11 cellular contexts compared by ENCODE assay signal in the genomic region with DNA sequence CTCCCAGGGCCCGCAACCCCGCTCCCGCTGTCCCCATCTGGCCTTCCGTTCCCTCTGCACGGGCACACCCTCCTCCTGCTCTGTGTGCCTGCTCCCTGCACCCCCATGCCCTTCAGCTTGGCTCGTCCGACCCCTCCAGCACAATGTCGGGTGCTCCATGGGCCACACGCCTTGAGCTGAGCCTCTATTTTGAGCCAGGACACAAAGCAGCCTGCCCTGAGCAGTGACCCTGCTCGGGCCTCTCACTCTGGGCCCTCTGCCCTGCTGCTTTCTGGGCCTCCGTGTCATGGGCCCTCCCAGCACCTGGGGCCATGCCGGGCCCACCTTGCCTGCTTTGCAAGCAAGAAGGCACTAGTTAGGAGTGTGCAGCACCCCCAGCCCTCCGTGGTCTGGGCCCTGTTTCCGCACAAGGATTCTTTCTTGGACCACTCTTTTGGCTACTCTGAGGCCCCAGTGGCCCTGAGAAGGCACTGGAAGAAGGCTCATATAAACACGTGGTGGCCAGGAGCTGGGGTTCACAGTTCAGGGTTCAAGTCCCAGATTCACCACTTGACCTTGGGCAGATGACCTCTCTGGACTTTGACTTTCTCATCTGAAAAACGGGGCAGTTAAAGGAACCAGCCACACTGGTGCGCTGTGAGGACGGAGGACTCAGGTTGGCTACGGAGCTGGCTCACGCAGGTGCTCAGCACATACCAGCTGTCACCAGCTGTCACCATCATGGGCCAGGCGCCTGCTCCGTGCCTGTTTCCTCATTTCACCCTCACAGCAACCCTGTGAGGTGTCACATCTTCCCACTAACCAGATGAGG.
DNase-seq lines count a peak whose midpoint lies in the region; ATAC-seq, FAIRE-seq and TF ChIP-seq lines count a peak whose summit lies in the region.
"Had no signal": no experiment of that assay in that cellular context is flagged by ENCODE, and none has a peak within 500 bp of the region (broad histone marks: within the 10 kb centered on the region; RNA-seq: fewer than 3 reads in every experiment).

No MANE protein-coding gene starts in this region.

- H3K9ac ChIP-seq in BLaER1 (no peak overlapping the region), Loucy (ENCODE audit: low read depth, low read length, poor library complexity, severe bottlenecking) (peak overlapping the region; percentile 98), H1 (replicated peaks in 1 of 4; ENCODE audit: extremely low read depth in 1 of 4, low read depth in 3 of 4, low read length in 3 of 4) (no peak overlapping the region)
- H3K9ac ChIP-seq: GM23248 had no signal

- peak overlapping the region; percentile 44; the same call in 1 of the 2 replicates for H2AK5ac ChIP-seq in H1 (ENCODE audit: low read depth, low read length)

- peak overlapping the region; percentile 49 for H3K4ac ChIP-seq in H1 (replicated peaks; ENCODE audit: insufficient read length, low read depth, low read length)

- TF ChIP-seq CTCF in Loucy (conservative IDR thresholded peaks at IDR 0.05; ENCODE audit: low read length) (no peak), H1 (IDR thresholded peaks at IDR 0.05; ENCODE audit: control extremely low read depth in 1 of 3, insufficient read depth in 1 of 3, low read depth in 1 of 3, low read length in 3 of 3) (no peak)

- H4K8ac ChIP-seq in H1 (ENCODE audit: extremely low read depth, insufficient read depth, low read length), result no peak overlapping the region; the same call in 1 of the 2 replicates

- H3K4me2 ChIP-seq in BLaER1 (peak overlapping the region; percentile 92), Loucy (ENCODE audit: low read depth, low read length, poor library complexity, severe bottlenecking) (peak overlapping the region; percentile 93), H1 (ENCODE audit: insufficient read depth in 1 of 2, low read depth in 2 of 2, low read length in 2 of 2) (no peak overlapping the region)

- ATAC-seq in GM18907 (IDR thresholded peaks at IDR 0.05; ENCODE audit: unreplicated experiment), result peak; percentile 65
- no peak for ATAC-seq in HG03520 (IDR thresholded peaks at IDR 0.05; ENCODE audit: unreplicated experiment)

- FAIRE-seq in H1 (lab: Jason Lieb, UNC), result no peak
- FAIRE-seq in RCC 7860 (lab: Jason Lieb, UNC), result no peak

- peak overlapping the region; percentile 88 for H2BK5ac ChIP-seq in H1 (ENCODE audit: low read depth, low read length)

- no peaks in the 10 kb centered on the region for H3K9me2 ChIP-seq in Loucy (replicated peaks; ENCODE audit: low read depth, low read length)

- no peak for TF ChIP-seq RAD21 in H1 (IDR thresholded peaks at IDR 0.05 in 1 of 2, conservative IDR thresholded peaks at IDR 0.05 in 1 of 2; ENCODE audit: low read depth in 2 of 2, low read length in 2 of 2)

- CTCF ChIA-PET in H1 (lab: Charles Lee; ENCODE audit: partially characterized antibody), result interaction anchor here (0.9 to 10.9 kb wide), 24 partner anchors 10 to 360 kb away, joined by 3 to 178 read pairs (median 5); no protein-coding TSS in a partner anchor

- POLR2A ChIA-PET in H1 (lab: Charles Lee; ENCODE audit: partially characterized antibody), result interaction anchor here (0.9 to 2.2 kb wide), 6 partner anchors 9 to 106 kb away, joined by 3 to 9 read pairs (median 3); no protein-coding TSS in a partner anchor

- DNase-seq in H1 (ENCODE audit: low read depth in 1 of 2, low spot score in 2 of 2) (no peak), glomerular visceral epithelial cell (ENCODE audit: extremely low spot score) (no peak), RCC 7860 (ENCODE audit: low spot score) (no peak)
- no peak for DNase-seq in activated CD8-positive, alpha-beta memory T cell treated with anti-CD3 and anti-CD28 coated beads for 24 hours
- DNase-seq: AML-193, amniotic stem cell, GM23248 had no signal

- no peak overlapping the region for H4K5ac ChIP-seq in H1 (ENCODE audit: insufficient read length, low read depth, low read length)

- H3K9me3 ChIP-seq in BLaER1 (no peaks in the 10 kb centered on the region), Loucy (ENCODE audit: insufficient read depth, low read depth, low read length) (no peaks in the 10 kb centered on the region), H1 (ENCODE audit: insufficient read depth in 2 of 2, low read depth in 1 of 2, low read length in 1 of 2) (no peaks in the 10 kb centered on the region)

- no peak overlapping the region for H2AFZ ChIP-seq in Loucy (ENCODE audit: low read length)
- no peak overlapping the region for H2AFZ ChIP-seq in H1 (ENCODE audit: low read length)
- H2AFZ ChIP-seq: GM23248 had no signal

- H3K36me3 ChIP-seq in BLaER1 (no peaks in the 10 kb centered on the region), Loucy (ENCODE audit: insufficient read depth, low read length) (no peaks in the 10 kb centered on the region), H1 (ENCODE audit: control insufficient read depth in 2 of 4, insufficient read depth in 4 of 4, low read length in 3 of 4) (no peaks in the 10 kb centered on the region)

- peak overlapping the region; percentile 24; the same call in 1 of the 2 replicates for H3K18ac ChIP-seq in H1 (ENCODE audit: extremely low read depth, low read length)

- H3K4me3 ChIP-seq in BLaER1 (no peak overlapping the region), Loucy (ENCODE audit: low read length, poor library complexity, severe bottlenecking) (peak overlapping the region; percentile 82), H1 (ENCODE audit: extremely low read depth in 1 of 4, insufficient read depth in 2 of 4, low read depth in 3 of 4, low read length in 4 of 4) (no peak overlapping the region)
- H3K4me3 ChIP-seq: GM23248 had no signal

- H3K79me1 ChIP-seq in H1 (ENCODE audit: low read depth, low read length), result no peaks in the 10 kb centered on the region

- H3K79me2 ChIP-seq in Loucy (ENCODE audit: insufficient read depth, low read length), result peaks cover 41% of the 10 kb centered on the region
- no peaks in the 10 kb centered on the region for H3K79me2 ChIP-seq in H1 (ENCODE audit: control insufficient read depth in 1 of 2, insufficient read depth in 2 of 2, low read length in 2 of 2)

- peaks cover 26% of the 10 kb centered on the region; the same call in 1 of the 2 replicates for H3K27me3 ChIP-seq in BLaER1
- no peaks in the 10 kb centered on the region for H3K27me3 ChIP-seq in Loucy (ENCODE audit: insufficient read depth, low read length, poor library complexity, severe bottlenecking)
- H3K27me3 ChIP-seq in H1 (replicated peaks in 1 of 4; ENCODE audit: control insufficient read depth in 3 of 4, extremely low read depth in 1 of 4, insufficient read depth in 3 of 4, low read length in 3 of 4), result no peaks in the 10 kb centered on the region; a peak in 1 of 7 replicates

- H3K23ac ChIP-seq in H1 (ENCODE audit: insufficient read length), result no peak overlapping the region

- peak overlapping the region; percentile 55; the same call in 1 of the 2 replicates for H2BK15ac ChIP-seq in H1 (ENCODE audit: low read length)

- 0 out of 2 replicates have a peak overlapping the region, but pooled peaks have one; percentile 60 for H2BK12ac ChIP-seq in H1 (ENCODE audit: low read depth, low read length)

- H4K20me1 ChIP-seq in BLaER1 (no peaks in the 10 kb centered on the region), Loucy (ENCODE audit: insufficient read depth, low read length, poor library complexity, severe bottlenecking) (no peaks in the 10 kb centered on the region), H1 (replicated peaks in 1 of 2; ENCODE audit: control insufficient read depth in 1 of 2, insufficient read depth in 2 of 2, low read length in 2 of 2) (peaks cover 0 to 8% of the 10 kb centered on the region in 2 experiments)

- no peak overlapping the region for H2BK120ac ChIP-seq in H1 (replicated peaks; ENCODE audit: low read depth, low read length)

- H3K14ac ChIP-seq in H1 (ENCODE audit: insufficient read length), result no peak overlapping the region

- TF ChIP-seq EP300 in H1 (IDR thresholded peaks at IDR 0.05; ENCODE audit: borderline replicate concordance in 1 of 2, low read depth in 2 of 2, low read length in 2 of 2), result no peak

- H3K56ac ChIP-seq in H1 (replicated peaks; ENCODE audit: insufficient read length, low read depth, low read length), result no peak overlapping the region

- no peak overlapping the region for H2BK20ac ChIP-seq in H1 (ENCODE audit: low read length)

- peaks cover 91% of the 10 kb centered on the region for H3K4me1 ChIP-seq in BLaER1
- peaks cover 70% of the 10 kb centered on the region for H3K4me1 ChIP-seq in Loucy (ENCODE audit: insufficient read depth, low read length, poor library complexity, severe bottlenecking)
- peaks cover 0 to 23% (median 16%) of the 10 kb centered on the region in 4 experiments; a peak in 6 of 7 replicates for H3K4me1 ChIP-seq in H1 (replicated peaks in 1 of 4; ENCODE audit: control insufficient read depth in 3 of 4, insufficient read depth in 4 of 4, low read length in 3 of 4)

- peak overlapping the region; percentile 87 for H3K27ac ChIP-seq in BLaER1
- no peak overlapping the region for H3K27ac ChIP-seq in H1 (ENCODE audit: low read depth, low read length)
- H3K27ac ChIP-seq: GM23248 had no signal

- peak overlapping the region; percentile 42 for H4K91ac ChIP-seq in H1 (replicated peaks; ENCODE audit: insufficient read length, low read length)

- H3F3A ChIP-seq in Loucy (ENCODE audit: low read depth), result peaks cover 19% of the 10 kb centered on the region

- TF ChIP-seq POLR2A in H1 (IDR thresholded peaks at IDR 0.05; ENCODE audit: control extremely low read depth in 1 of 2, low read depth in 2 of 2, low read length in 2 of 2), result no peak

- peaks cover 3% of the 10 kb centered on the region; the same call in 1 of the 2 replicates for H3K23me2 ChIP-seq in H1 (ENCODE audit: low read depth, low read length)

- 93% methylated on average over 22 of the region's 22 CpGs; no CpG with 5 or more reads in 1 of the 2 experiments for WGBS in H1 (ENCODE audit: extremely low coverage in 1 of 2, insufficient coverage in 1 of 2, insufficient read length in 1 of 2, insufficient replicate concordance in 2 of 2, low coverage in 1 of 2, low lambda C conversion rate in 2 of 2, missing lambda C conversion rate in 1 of 2), 2 experiments

TF ChIP-seq in H1, 55 proteins besides CTCF, POLR2A, EP300 and RAD21 (continues in another document):
- TF ChIP-seq, protein P1, sequence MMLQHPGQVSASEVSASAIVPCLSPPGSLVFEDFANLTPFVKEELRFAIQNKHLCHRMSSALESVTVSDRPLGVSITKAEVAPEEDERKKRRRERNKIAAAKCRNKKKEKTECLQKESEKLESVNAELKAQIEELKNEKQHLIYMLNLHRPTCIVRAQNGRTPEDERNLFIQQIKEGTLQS (IDR thresholded peaks at IDR 0.05; ENCODE audit: insufficient read depth, low read depth, low read length), result no peak
- no peak for TF ChIP-seq SRF (IDR thresholded peaks at IDR 0.05; ENCODE audit: low read depth, low read length)
- no peak for TF ChIP-seq RXRA (IDR thresholded peaks at IDR 0.05; ENCODE audit: insufficient read depth, low read depth, low read length)
- no peak for TF ChIP-seq HDAC6 (IDR thresholded peaks at IDR 0.05; ENCODE audit: low read depth, low read length)
- TF ChIP-seq YY1 (IDR thresholded peaks at IDR 0.05; ENCODE audit: low read depth, low read length), result no peak
- TF ChIP-seq NANOG (IDR thresholded peaks at IDR 0.05; ENCODE audit: insufficient read depth, low read depth, low read length, poor library complexity, severe bottlenecking), result no peak
- no peak for TF ChIP-seq CEBPB (IDR thresholded peaks at IDR 0.05; ENCODE audit: low read depth, low read length)
- TF ChIP-seq SAP30 (IDR thresholded peaks at IDR 0.05; ENCODE audit: insufficient read depth, insufficient replicate concordance, low read length), result no peak

Comparison
In these comparisons a context has a peak if more than half of its experiments do, and no peak if none do; other contexts are left out.
1. H3K4me2 ChIP-seq: peak in BLaER1 (single experiment) and Loucy (single experiment); none in H1 (0 of 2).